In genomic region chr18:76462326-76462694, GRCh38 we compare ENCODE assay signal across 8 cellular contexts.
"Had no signal": no experiment of that assay in that cellular context is flagged by ENCODE, and none has a peak within 500 bp of the region (broad histone marks: within the 10 kb centered on the region; RNA-seq: fewer than 3 reads in every experiment).

No MANE protein-coding gene starts in this region.

- H3K4me3 ChIP-seq: heart left ventricle, suprapubic skin had no signal

- H3K9me3 ChIP-seq: heart left ventricle, suprapubic skin had no signal

- H3K27ac ChIP-seq: heart left ventricle, suprapubic skin had no signal

- H3K27me3 ChIP-seq: heart left ventricle, suprapubic skin had no signal

- DNase-seq: activated gamma-delta T cell; activated T-cell treated with anti-CD3 and anti-CD28 coated beads, Interleukin-2, amount 50 U/mL, for 1 hour; amygdala; left colon; stimulated activated CD4-positive, alpha-beta T cell treated with anti-CD3 and anti-CD28 coated beads, Interleukin-4, amount 100 ng/mL, for 1 hour; stimulated activated naive CD8-positive, alpha-beta T cell treated with anti-CD3 and anti-CD28 coated beads, Interleukin-15, Interleukin-2, amounts not matched to agents 100 U/mL and 50 U/mL, for 24 hours had no signal
